Comparison of ENCODE assay signal across 8 cellular contexts in the genomic region with DNA sequence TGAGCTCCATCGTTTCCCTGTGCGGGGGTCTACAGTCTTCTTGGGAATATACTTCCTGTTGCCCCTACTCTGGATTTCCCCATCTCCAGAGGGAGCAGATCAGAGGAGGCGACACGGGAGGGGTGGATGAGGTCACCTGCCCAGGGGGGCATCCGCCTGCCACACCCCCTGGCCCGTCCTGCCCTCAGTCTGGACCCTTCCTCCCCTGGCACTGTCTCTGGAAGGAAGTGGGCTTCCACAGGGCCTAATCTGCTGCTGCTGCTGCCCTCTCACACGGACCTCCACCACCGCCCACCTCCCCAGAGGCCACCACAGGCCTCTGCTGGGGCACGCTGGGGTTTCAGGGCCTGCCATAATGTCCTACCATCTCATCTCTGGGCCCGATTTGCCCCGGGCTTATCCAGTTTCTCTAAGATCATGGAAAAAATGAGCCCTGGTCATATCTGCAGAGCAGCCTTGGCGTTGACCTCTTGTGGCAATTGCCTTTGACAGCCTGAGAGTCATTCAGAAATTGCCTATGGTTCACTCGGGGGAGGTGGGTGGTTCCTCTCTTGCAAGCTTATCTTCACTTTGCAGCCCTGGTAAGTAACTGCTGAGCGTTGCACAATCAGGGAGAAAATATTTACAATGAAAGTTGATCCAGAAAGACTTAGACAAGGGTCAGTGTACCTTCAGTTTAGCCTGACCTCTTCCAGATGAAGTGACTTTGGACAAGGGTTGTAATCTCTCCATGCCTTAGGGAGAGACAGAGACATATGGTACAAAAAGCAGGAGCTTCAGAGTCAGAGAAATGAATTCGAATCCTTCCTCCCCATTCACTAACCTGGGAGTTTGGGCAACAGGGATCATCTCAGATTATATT.
A peak's percentile ranks its signal among the peaks of the same experiment; 100 is the strongest.
DNase-seq lines count a peak whose midpoint lies in the region; ATAC-seq and TF ChIP-seq lines count a peak whose summit lies in the region.

No MANE protein-coding gene starts in this region.

- no peaks in the 10 kb centered on the region for H3K9me3 ChIP-seq in BLaER1 treated with 17β-estradiol and CSF1 and Interleukin-3, amounts not matched to agents 10 nM and 100 nM (replicated peaks in 1 of 11)
- H3K9me3 ChIP-seq in Loucy (ENCODE audit: insufficient read depth, low read depth, low read length) (no peaks in the 10 kb centered on the region), mucosa of stomach (ENCODE audit: control insufficient read depth, low read length) (no peaks in the 10 kb centered on the region)

- H3F3A ChIP-seq in Loucy (ENCODE audit: low read depth), result no peaks in the 10 kb centered on the region

- ATAC-seq in HG03342 (IDR thresholded peaks at IDR 0.05; ENCODE audit: unreplicated experiment) (no peak), HG03045 (IDR thresholded peaks at IDR 0.05; ENCODE audit: unreplicated experiment) (no peak)

- H3K79me2 ChIP-seq in Loucy (ENCODE audit: insufficient read depth, low read length), result no peaks in the 10 kb centered on the region

- no peaks in the 10 kb centered on the region for H3K36me3 ChIP-seq in BLaER1 treated with 17β-estradiol and CSF1 and Interleukin-3, amounts not matched to agents 10 nM and 100 nM
- H3K36me3 ChIP-seq in Loucy (ENCODE audit: insufficient read depth, low read length) (no peaks in the 10 kb centered on the region), mucosa of stomach (ENCODE audit: control insufficient read depth, insufficient read depth, low read length) (no peaks in the 10 kb centered on the region)

- H3K9ac ChIP-seq in BLaER1 treated with 17β-estradiol and CSF1 and Interleukin-3, amounts not matched to agents 10 nM and 100 nM, result peak overlapping the region in 8 of 11 experiments; percentile 15 to 56 (median 36); a peak in 9 of 22 replicates
- H3K9ac ChIP-seq in Loucy (ENCODE audit: low read depth, low read length, poor library complexity, severe bottlenecking) (peak overlapping the region; percentile 27), mucosa of stomach (ENCODE audit: low read length) (peak overlapping the region; percentile 24)

- no peaks in the 10 kb centered on the region for H3K27me3 ChIP-seq in BLaER1 treated with 17β-estradiol and CSF1 and Interleukin-3, amounts not matched to agents 10 nM and 100 nM
- no peaks in the 10 kb centered on the region for H3K27me3 ChIP-seq in Loucy (ENCODE audit: insufficient read depth, low read length, poor library complexity, severe bottlenecking)
- H3K27me3 ChIP-seq in mucosa of stomach (ENCODE audit: control insufficient read depth, insufficient read depth, low read length), result no peaks in the 10 kb centered on the region

- peaks cover 59 to 91% (median 70%) of the 10 kb centered on the region in 10 experiments for H3K4me1 ChIP-seq in BLaER1 treated with 17β-estradiol and CSF1 and Interleukin-3, amounts not matched to agents 10 nM and 100 nM
- H3K4me1 ChIP-seq in Loucy (ENCODE audit: insufficient read depth, low read length, poor library complexity, severe bottlenecking) (peaks cover 68% of the 10 kb centered on the region), mucosa of stomach (ENCODE audit: control insufficient read depth, insufficient read depth, low read length) (peaks cover 37% of the 10 kb centered on the region)

- H3K4me3 ChIP-seq in BLaER1 treated with 17β-estradiol and CSF1 and Interleukin-3, amounts not matched to agents 10 nM and 100 nM, result no peak overlapping the region
- H3K4me3 ChIP-seq in Loucy (ENCODE audit: low read length, poor library complexity, severe bottlenecking) (no peak overlapping the region), mucosa of stomach (ENCODE audit: low read length) (no peak overlapping the region)

- H4K20me1 ChIP-seq in BLaER1 treated with 17β-estradiol and CSF1 and Interleukin-3, amounts not matched to agents 10 nM and 100 nM, result no peaks in the 10 kb centered on the region
- H4K20me1 ChIP-seq in Loucy (ENCODE audit: insufficient read depth, low read length, poor library complexity, severe bottlenecking), result no peaks in the 10 kb centered on the region

- H2AFZ ChIP-seq in Loucy (ENCODE audit: low read length), result no peak overlapping the region

- H3K4me2 ChIP-seq in BLaER1 treated with 17β-estradiol and CSF1 and Interleukin-3, amounts not matched to agents 10 nM and 100 nM, result peak overlapping the region; percentile 60 to 89 (median 76)
- H3K4me2 ChIP-seq in Loucy (ENCODE audit: low read depth, low read length, poor library complexity, severe bottlenecking), result no peak overlapping the region

- peak overlapping the region in 10 of 11 experiments; percentile 1 to 74 (median 50); a peak in 18 of 22 replicates for H3K27ac ChIP-seq in BLaER1 treated with 17β-estradiol and CSF1 and Interleukin-3, amounts not matched to agents 10 nM and 100 nM

- no peak for TF ChIP-seq CTCF in Loucy (conservative IDR thresholded peaks at IDR 0.05; ENCODE audit: low read length)

- DNase-seq in amniotic epithelial cell (ENCODE audit: low read depth) (peak; percentile 91), SW 1271 (lab: John Stamatoyannopoulos, UW) (no peak), NCI-H1930 (lab: John Stamatoyannopoulos, UW) (no peak)

- no peaks in the 10 kb centered on the region for H3K9me2 ChIP-seq in Loucy (replicated peaks; ENCODE audit: low read depth, low read length)
